20 cellular contexts compared by ENCODE assay signal in genomic region chr14:102913341-102914211, GRCh38. TPM values are rescaled to one million over a fixed set of nuclear protein-coding genes. Genes with fewer than 3 reads are reported as not detected.
DNase-seq lines count a peak whose midpoint lies in the region; ATAC-seq and TF ChIP-seq lines count a peak whose summit lies in the region.
"Had no signal": no experiment of that assay in that cellular context is flagged by ENCODE, and none has a peak within 500 bp of the region (broad histone marks: within the 10 kb centered on the region; RNA-seq: fewer than 3 reads in every experiment).

No MANE protein-coding gene starts in this region.

- no peaks in the 10 kb centered on the region for H3K9me3 ChIP-seq in H9 (ENCODE audit: control insufficient read depth, low read depth, low read length)
- H3K9me3 ChIP-seq: breast epithelium, neutrophil had no signal

- DNase-seq in GM12864 (ENCODE audit: low read depth) (no peak), H9 (no peak), choroid plexus epithelial cell (ENCODE audit: low read depth) (no peak), posterior vena cava (ENCODE audit: low spot score) (peak; percentile 67), AG08395 (ENCODE audit: low spot score) (no peak), NCI-H82 (lab: John Stamatoyannopoulos, UW) (no peak)
- DNase-seq: activated CD8-positive, alpha-beta memory T cell treated with anti-CD3 and anti-CD28 coated beads, Interleukin-2, amount 10 ng/mL, durations not matched to agents 7 days and 5 days; immature natural killer cell; KG1; MV-4-11; NCI-H2029 treated with DMSO at 0.1 percent for 48 hours; retina; stimulated activated CD4-positive, alpha-beta T cell treated with anti-CD3 and anti-CD28 coated beads, Interleukin-12 subunit alpha, Interleukin-12 subunit beta, amount 100 ng/mL, for 4 hours; T1000 had no signal

- no peak overlapping the region for H2AFZ ChIP-seq in H9 (ENCODE audit: low read length)

- H3K18ac ChIP-seq in H9 (ENCODE audit: insufficient read length, low read depth, low read length) = no peak overlapping the region

- no peak overlapping the region for H4K5ac ChIP-seq in H9 (ENCODE audit: insufficient read length, low read depth, low read length)

- TF ChIP-seq CTCF in GM12864 (IDR thresholded peaks at IDR 0.05; ENCODE audit: low read depth, low read length, missing control alignments) (peak; percentile 20), H9 (conservative IDR thresholded peaks at IDR 0.05) (no peak), choroid plexus epithelial cell (conservative IDR thresholded peaks at IDR 0.05; ENCODE audit: low read depth, low read length) (peak; percentile 22)

- H3K4ac ChIP-seq in H9 (ENCODE audit: low read depth, low read length) = no peak overlapping the region

- H3K4me3 ChIP-seq in GM12864 (ENCODE audit: low read depth, low read length) (no peak overlapping the region), choroid plexus epithelial cell (ENCODE audit: low read depth, low read length) (no peak overlapping the region)
- H3K4me3 ChIP-seq: breast epithelium had no signal

- H3K9me3 Mint-ChIP-seq in H9 = no peaks in the 10 kb centered on the region
- H3K9me3 Mint-ChIP-seq: activated T-helper 2 cell treated with anti-CD3 and anti-CD28 coated beads, Interferon-gamma antibody, Interleukin-2, Interleukin-4, amounts not matched to agents 10 μg/mL and 5 μg/mL and 100 μg/mL, durations not matched to agents 14 hours and 24 hours and 36 hours; dendritic cell treated with granulocyte-macrophage colony-stimulating factor and Interleukin-4, amounts not matched to agents 40 ng/mL and 50 ng/mL, for 4 days; immature natural killer cell had no signal

- intact Hi-C loops in posterior vena cava (cut with DNase I) = loop anchor here (10.0 kb wide), 2 partner anchors 139 to 219 kb away; partner anchors contain the start of gene TRAF3 (in 1 of the 2)

- H2AK5ac ChIP-seq in H9 (ENCODE audit: insufficient read length, low read length) = no peak overlapping the region

- no peak overlapping the region for H4K91ac ChIP-seq in H9 (ENCODE audit: insufficient read length, low read depth, low read length)

- no peak overlapping the region for H3K4me2 ChIP-seq in H9 (ENCODE audit: insufficient read depth, insufficient read length, low read length)

- H2BK12ac ChIP-seq in H9 (ENCODE audit: insufficient read length, low read depth, low read length) = no peak overlapping the region

- no peak overlapping the region for H3T11ph ChIP-seq in H9 (ENCODE audit: low read length)

- no peak overlapping the region for H3K27ac ChIP-seq in H9 (ENCODE audit: insufficient read length, low read depth, low read length)
- H3K27ac ChIP-seq: breast epithelium, neutrophil had no signal

- no peak overlapping the region for H3K9ac ChIP-seq in H9 (ENCODE audit: extremely low read depth, insufficient read length, low read length)

- no peak overlapping the region for H3K56ac ChIP-seq in H9 (ENCODE audit: insufficient read length, low read depth, low read length)

- H3K23ac ChIP-seq in H9 (ENCODE audit: insufficient read length, low read depth, low read length) = no peak overlapping the region

- WGBS in H9 (ENCODE audit: extremely low coverage, insufficient read length, low lambda C conversion rate) = no CpG with 5 or more reads among the region's 28 CpGs

- no peaks in the 10 kb centered on the region for H3K27me3 ChIP-seq in H9 (ENCODE audit: insufficient read depth, low read length)
- H3K27me3 ChIP-seq: breast epithelium, neutrophil had no signal

- H4K20me1 ChIP-seq in H9 (ENCODE audit: control insufficient read depth, insufficient read depth, insufficient read length) = peaks cover 3% of the 10 kb centered on the region

- ATAC-seq in GM19463 (IDR thresholded peaks at IDR 0.05; ENCODE audit: unreplicated experiment) (no peak), HG03159 (IDR thresholded peaks at IDR 0.05; ENCODE audit: unreplicated experiment) (no peak)
- ATAC-seq: activated CD8-positive, alpha-beta memory T cell treated with anti-CD3 and anti-CD28 coated beads, Interleukin-2, amount 10 ng/mL, durations not matched to agents 7 days and 5 days had no signal

- no peak overlapping the region for H2BK5ac ChIP-seq in H9 (ENCODE audit: insufficient read length, low read length)

- H3K14ac ChIP-seq in H9 (ENCODE audit: insufficient read depth, low read length) = no peak overlapping the region; the same call in 1 of the 2 replicates

- no peaks in the 10 kb centered on the region for H3K79me2 ChIP-seq in H9 (ENCODE audit: insufficient read depth, low read length)

- no peak overlapping the region for H4K8ac ChIP-seq in H9 (replicated peaks; ENCODE audit: insufficient read length, low read depth, low read length)

- peaks cover 0 to 2% (median 0%) of the 10 kb centered on the region in 3 experiments; a peak in 1 of 7 replicates for H3K36me3 Mint-ChIP-seq in H9 (ENCODE audit: insufficient read depth in 1 of 3, low read depth in 3 of 3)
- H3K36me3 Mint-ChIP-seq: activated CD8-positive, alpha-beta memory T cell treated with anti-CD3 and anti-CD28 coated beads, Interleukin-2, amount 10 ng/mL, durations not matched to agents 7 days and 5 days; immature natural killer cell had no signal

- H2BK20ac ChIP-seq in H9 (ENCODE audit: low read depth, low read length, poor library complexity, severe bottlenecking) = no peak overlapping the region

- no peaks in the 10 kb centered on the region for H3K4me1 ChIP-seq in H9 (ENCODE audit: insufficient read depth, low read length)
- H3K4me1 ChIP-seq: breast epithelium had no signal

- peak overlapping the region in 2 of 3 experiments; percentile 83; a peak in 2 of 7 replicates for H3K27ac Mint-ChIP-seq in H9
- H3K27ac Mint-ChIP-seq: activated CD8-positive, alpha-beta memory T cell treated with anti-CD3 and anti-CD28 coated beads, Interleukin-2, amount 10 ng/mL, durations not matched to agents 7 days and 5 days; activated T-helper 2 cell treated with anti-CD3 and anti-CD28 coated beads, Interferon-gamma antibody, Interleukin-2, Interleukin-4, amounts not matched to agents 10 μg/mL and 5 μg/mL and 100 μg/mL, durations not matched to agents 14 hours and 24 hours and 36 hours; dendritic cell treated with granulocyte-macrophage colony-stimulating factor and Interleukin-4, amounts not matched to agents 40 ng/mL and 50 ng/mL, for 4 days; immature natural killer cell had no signal

- no peaks in the 10 kb centered on the region for H3K23me2 ChIP-seq in H9 (ENCODE audit: insufficient read length, low read depth, low read length, poor library complexity, severe bottlenecking)

- H2BK120ac ChIP-seq in H9 (ENCODE audit: low read depth, low read length, poor library complexity, severe bottlenecking) = no peak overlapping the region

- no peak overlapping the region for H2BK15ac ChIP-seq in H9 (ENCODE audit: low read depth, low read length)

- no peak overlapping the region; a peak in 1 of 5 replicates for H3K4me3 Mint-ChIP-seq in H9
- H3K4me3 Mint-ChIP-seq: activated CD8-positive, alpha-beta memory T cell treated with anti-CD3 and anti-CD28 coated beads, Interleukin-2, amount 10 ng/mL, durations not matched to agents 7 days and 5 days; dendritic cell treated with granulocyte-macrophage colony-stimulating factor and Interleukin-4, amounts not matched to agents 40 ng/mL and 50 ng/mL, for 4 days; immature natural killer cell had no signal

- H3K79me1 ChIP-seq in H9 (ENCODE audit: insufficient read depth, low read depth, low read length, poor library complexity, severe bottlenecking) = no peaks in the 10 kb centered on the region

- peaks cover 0 to 2% of the 10 kb centered on the region in 2 experiments; a peak in 2 of 4 replicates for H3K4me1 Mint-ChIP-seq in H9
- H3K4me1 Mint-ChIP-seq: immature natural killer cell had no signal

- no peaks in the 10 kb centered on the region for H3K27me3 Mint-ChIP-seq in H9 (ENCODE audit: low read depth)
- H3K27me3 Mint-ChIP-seq: activated CD8-positive, alpha-beta memory T cell treated with anti-CD3 and anti-CD28 coated beads, Interleukin-2, amount 10 ng/mL, durations not matched to agents 7 days and 5 days; dendritic cell treated with granulocyte-macrophage colony-stimulating factor and Interleukin-4, amounts not matched to agents 40 ng/mL and 50 ng/mL, for 4 days had no signal

RNA-seq across cellular contexts. Expression of gene AMN, which starts 8.9 kb away (rescaled TPM):
- 1.9 and 2.2 TPM in 2 replicates for total RNA-seq in H9 (2021)
- total RNA-seq in posterior vena cava = under 1 TPM in 1 of 2 donors, not detected in 1; 0.10 TPM
